In the genomic region with DNA sequence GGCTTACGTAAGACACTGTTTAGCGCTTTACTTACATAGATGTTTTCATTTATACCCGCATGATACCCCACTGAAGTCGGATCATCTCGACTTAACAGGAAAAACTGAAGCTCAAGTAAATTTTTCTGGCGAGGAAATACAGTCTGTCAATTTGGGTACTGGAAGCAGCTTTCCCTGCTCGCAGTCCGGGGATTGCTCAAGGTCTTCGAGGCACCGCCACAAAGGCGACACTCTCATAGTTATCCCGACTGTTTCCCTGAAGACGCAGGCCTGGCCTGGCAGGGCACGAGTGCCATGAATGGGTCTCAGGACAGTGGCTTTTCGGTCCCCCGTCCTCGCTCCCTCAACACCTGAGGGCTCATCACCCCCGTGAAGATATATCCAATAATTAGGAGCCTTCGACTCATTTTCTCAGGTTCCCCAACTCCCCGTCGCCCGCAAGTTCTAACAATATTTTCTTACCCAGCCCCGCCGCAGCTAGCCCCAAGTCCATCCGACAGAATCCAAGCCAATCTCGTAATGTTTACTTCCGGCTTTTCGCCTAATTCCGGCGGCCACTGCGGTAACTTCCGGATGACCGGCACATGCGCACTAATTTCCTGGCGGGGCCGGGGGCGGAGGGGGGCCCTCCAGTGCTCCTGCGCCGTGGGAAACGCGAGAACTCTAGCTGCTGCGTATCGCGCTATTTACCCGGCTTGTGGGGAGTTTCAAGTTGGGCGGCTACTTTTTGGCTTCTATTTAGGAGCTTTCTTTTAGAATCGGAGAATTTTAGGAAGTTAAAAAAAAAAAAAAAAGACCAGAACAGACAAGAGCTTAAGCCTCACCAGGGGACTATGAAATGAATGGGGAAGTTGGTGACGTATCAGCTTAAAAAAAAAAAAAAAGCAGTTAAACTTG, we compare ENCODE assay signal across 1 cellular context.
TF ChIP-seq lines count a peak whose summit lies in the region.

Gene SLU7, minus strand, starts transcription at position 521 of the 897 bp plus-strand sequence. CDS start 3,787 bp downstream, outside the sequence.

TF ChIP-seq in HEK293, 187 proteins besides CTCF, POLR2A, EP300 and RAD21 (continued from another document):
- TF ChIP-seq ZBTB11 (tag by site-specific recombination; conservative IDR thresholded peaks at IDR 0.05; ENCODE audit: low read depth) (peak; percentile 82), GLIS1 (tag by site-specific recombination; IDR thresholded peaks at IDR 0.05) (peak; percentile 24; the same call in 1 of the 2 replicates), ZBTB7A (tag by site-specific recombination; IDR thresholded peaks at IDR 0.05; ENCODE audit: low read depth) (no peak), KLF10 (tag by site-specific recombination; IDR thresholded peaks at IDR 0.05) (peak; percentile 41; the same call in 1 of the 2 replicates), EGR2 (tag by site-specific recombination; IDR thresholded peaks at IDR 0.05; ENCODE audit: low read depth) (peak; percentile 42; the same call in 1 of the 2 replicates), ZNF416 (tag by site-specific recombination; IDR thresholded peaks at IDR 0.05) (no peak), ZBTB48 (tag by site-specific recombination; IDR thresholded peaks at IDR 0.05) (no peak), WT1 (tag by site-specific recombination; IDR thresholded peaks at IDR 0.05) (0 out of 2 replicates have a peak, but pooled peaks have one; percentile 13), ZNF629 (tag by site-specific recombination; IDR thresholded peaks at IDR 0.05) (peak; percentile 69), GLIS2 (tag by site-specific recombination; IDR thresholded peaks at IDR 0.05) (peak; percentile 95), ZNF335 (tag by site-specific recombination; conservative IDR thresholded peaks at IDR 0.05) (peak; percentile 89), ZNF391 (tag by site-specific recombination; IDR thresholded peaks at IDR 0.05; ENCODE audit: borderline replicate concordance, low read depth) (peak; percentile 50; the same call in 1 of the 2 replicates), ZBTB17 (tag by site-specific recombination; IDR thresholded peaks at IDR 0.05) (0 out of 2 replicates have a peak, but pooled peaks have one; percentile 42), ZNF449 (tag by site-specific recombination; IDR thresholded peaks at IDR 0.05) (peak; percentile 75), ZBTB20 (tag by site-specific recombination; IDR thresholded peaks at IDR 0.05) (no peak), ZNF24 (tag by site-specific recombination; IDR thresholded peaks at IDR 0.05) (0 out of 2 replicates have a peak, but pooled peaks have one; percentile 33), ZNF501 (tag by site-specific recombination; IDR thresholded peaks at IDR 0.05) (peak; percentile 82), ZNF621 (tag by site-specific recombination; IDR thresholded peaks at IDR 0.05) (no peak), ZNF600 (tag by site-specific recombination; IDR thresholded peaks at IDR 0.05) (peak; percentile 82), ZEB2 (tag by site-specific recombination; IDR thresholded peaks at IDR 0.05) (peak; percentile 34; the same call in 1 of the 2 replicates), ZXDB (tag by site-specific recombination; IDR thresholded peaks at IDR 0.05) (peak; percentile 63), ZNF585B (tag by site-specific recombination; IDR thresholded peaks at IDR 0.05) (no peak)
- TF ChIP-seq, protein P1, sequence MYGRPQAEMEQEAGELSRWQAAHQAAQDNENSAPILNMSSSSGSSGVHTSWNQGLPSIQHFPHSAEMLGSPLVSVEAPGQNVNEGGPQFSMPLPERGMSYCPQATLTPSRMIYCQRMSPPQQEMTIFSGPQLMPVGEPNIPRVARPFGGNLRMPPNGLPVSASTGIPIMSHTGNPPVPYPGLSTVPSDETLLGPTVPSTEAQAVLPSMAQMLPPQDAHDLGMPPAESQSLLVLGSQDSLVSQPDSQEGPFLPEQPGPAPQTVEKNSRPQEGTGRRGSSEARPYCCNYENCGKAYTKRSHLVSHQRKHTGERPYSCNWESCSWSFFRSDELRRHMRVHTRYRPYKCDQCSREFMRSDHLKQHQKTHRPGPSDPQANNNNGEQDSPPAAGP (tag by site-specific recombination; IDR thresholded peaks at IDR 0.05) = no peak
- TF ChIP-seq, protein P2, sequence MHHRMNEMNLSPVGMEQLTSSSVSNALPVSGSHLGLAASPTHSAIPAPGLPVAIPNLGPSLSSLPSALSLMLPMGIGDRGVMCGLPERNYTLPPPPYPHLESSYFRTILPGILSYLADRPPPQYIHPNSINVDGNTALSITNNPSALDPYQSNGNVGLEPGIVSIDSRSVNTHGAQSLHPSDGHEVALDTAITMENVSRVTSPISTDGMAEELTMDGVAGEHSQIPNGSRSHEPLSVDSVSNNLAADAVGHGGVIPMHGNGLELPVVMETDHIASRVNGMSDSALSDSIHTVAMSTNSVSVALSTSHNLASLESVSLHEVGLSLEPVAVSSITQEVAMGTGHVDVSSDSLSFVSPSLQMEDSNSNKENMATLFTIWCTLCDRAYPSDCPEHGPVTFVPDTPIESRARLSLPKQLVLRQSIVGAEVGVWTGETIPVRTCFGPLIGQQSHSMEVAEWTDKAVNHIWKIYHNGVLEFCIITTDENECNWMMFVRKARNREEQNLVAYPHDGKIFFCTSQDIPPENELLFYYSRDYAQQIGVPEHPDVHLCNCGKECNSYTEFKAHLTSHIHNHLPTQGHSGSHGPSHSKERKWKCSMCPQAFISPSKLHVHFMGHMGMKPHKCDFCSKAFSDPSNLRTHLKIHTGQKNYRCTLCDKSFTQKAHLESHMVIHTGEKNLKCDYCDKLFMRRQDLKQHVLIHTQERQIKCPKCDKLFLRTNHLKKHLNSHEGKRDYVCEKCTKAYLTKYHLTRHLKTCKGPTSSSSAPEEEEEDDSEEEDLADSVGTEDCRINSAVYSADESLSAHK (tag by site-specific recombination; IDR thresholded peaks at IDR 0.05) = peak; percentile 19; the same call in 1 of the 2 replicates
- TF ChIP-seq, protein P3, sequence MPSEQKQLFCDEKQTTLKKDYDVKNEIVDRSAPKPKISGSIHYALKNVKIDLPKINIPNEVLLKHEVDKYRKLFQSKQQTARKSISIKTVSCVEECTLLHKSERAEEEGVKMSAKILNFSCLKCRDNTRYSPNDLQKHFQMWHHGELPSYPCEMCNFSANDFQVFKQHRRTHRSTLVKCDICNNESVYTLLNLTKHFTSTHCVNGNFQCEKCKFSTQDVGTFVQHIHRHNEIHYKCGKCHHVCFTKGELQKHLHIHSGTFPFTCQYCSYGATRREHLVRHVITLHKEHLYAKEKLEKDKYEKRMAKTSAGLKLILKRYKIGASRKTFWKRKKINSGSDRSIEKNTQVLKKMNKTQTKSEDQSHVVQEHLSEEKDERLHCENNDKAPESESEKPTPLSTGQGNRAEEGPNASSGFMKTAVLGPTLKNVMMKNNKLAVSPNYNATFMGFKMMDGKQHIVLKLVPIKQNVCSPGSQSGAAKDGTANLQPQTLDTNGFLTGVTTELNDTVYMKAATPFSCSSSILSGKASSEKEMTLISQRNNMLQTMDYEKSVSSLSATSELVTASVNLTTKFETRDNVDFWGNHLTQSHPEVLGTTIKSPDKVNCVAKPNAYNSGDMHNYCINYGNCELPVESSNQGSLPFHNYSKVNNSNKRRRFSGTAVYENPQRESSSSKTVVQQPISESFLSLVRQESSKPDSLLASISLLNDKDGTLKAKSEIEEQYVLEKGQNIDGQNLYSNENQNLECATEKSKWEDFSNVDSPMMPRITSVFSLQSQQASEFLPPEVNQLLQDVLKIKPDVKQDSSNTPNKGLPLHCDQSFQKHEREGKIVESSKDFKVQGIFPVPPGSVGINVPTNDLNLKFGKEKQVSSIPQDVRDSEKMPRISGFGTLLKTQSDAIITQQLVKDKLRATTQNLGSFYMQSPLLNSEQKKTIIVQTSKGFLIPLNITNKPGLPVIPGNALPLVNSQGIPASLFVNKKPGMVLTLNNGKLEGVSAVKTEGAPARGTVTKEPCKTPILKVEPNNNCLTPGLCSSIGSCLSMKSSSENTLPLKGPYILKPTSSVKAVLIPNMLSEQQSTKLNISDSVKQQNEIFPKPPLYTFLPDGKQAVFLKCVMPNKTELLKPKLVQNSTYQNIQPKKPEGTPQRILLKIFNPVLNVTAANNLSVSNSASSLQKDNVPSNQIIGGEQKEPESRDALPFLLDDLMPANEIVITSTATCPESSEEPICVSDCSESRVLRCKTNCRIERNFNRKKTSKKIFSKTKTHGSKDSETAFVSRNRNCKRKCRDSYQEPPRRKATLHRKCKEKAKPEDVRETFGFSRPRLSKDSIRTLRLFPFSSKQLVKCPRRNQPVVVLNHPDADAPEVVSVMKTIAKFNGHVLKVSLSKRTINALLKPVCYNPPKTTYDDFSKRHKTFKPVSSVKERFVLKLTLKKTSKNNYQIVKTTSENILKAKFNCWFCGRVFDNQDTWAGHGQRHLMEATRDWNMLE (tag by site-specific recombination; conservative IDR thresholded peaks at IDR 0.05; ENCODE audit: low read depth) = peak; percentile 52
